In the genomic region with DNA sequence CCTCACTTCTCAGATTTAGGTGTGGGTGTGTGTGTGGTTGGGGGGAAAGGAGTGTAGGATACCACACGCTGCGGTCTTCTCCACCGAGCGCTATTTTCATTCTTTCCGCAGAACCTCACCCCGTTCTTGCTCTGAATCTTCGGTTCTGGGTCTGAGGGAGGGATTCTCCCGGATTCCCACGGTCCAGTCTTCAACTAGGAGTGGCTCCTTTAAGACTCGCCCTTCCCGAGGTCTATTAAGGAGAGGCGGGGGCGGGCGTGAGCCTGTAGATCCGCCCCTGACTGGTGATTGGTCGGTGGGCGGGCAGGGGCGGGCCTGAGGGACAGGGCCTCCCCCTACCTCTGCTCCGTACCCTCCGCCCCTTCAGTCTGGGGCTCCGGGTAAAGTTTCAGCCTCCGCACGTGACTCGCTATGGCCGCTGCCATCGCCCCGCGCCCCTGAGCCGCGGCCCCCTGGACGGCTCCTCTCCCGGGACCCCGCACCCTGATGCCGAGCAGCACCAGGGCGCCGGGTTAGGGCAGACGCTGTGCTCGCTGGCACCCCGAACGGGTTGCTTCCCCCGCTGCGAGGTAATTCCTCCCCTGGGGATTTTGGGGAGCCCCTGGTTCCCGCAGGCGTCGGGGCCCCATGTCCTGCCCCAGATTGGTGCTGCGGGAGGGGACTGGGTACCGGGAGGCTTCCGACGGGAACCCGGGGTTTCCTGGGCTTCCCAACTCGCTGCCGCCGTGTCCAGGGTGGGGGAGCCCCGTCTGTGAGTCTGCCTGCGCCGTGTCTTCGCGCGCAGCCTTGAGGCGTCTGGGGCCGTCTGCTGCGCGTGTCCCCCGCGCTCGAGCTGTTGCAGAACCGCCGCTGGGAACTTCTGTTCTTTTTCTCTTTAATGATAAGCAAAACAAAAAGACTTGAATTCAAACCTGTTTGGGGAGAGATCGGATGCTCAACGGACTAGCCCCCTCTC, we compare ENCODE assay signal across 1 cellular context.
TF ChIP-seq lines count a peak whose summit lies in the region.

No MANE protein-coding gene starts in this region.

TF ChIP-seq in SK-N-SH, 30 proteins besides CTCF, POLR2A, EP300 and RAD21 (continued from another document):
- TF ChIP-seq REST (IDR thresholded peaks at IDR 0.05; ENCODE audit: low read depth, low read length) (no peak), TAF1 (IDR thresholded peaks at IDR 0.05; ENCODE audit: borderline replicate concordance, low read depth, low read length) (peak; percentile 76), GABPA (IDR thresholded peaks at IDR 0.05; ENCODE audit: low read depth) (no peak), TEAD4 (IDR thresholded peaks at IDR 0.05; ENCODE audit: borderline replicate concordance, insufficient read depth) (no peak), GATA2 (CRISPR knock-in tag; IDR thresholded peaks at IDR 0.05) (no peak), IRF3 (IDR thresholded peaks at IDR 0.05; ENCODE audit: low read depth, low read length) (no peak), RFX5 (IDR thresholded peaks at IDR 0.05; ENCODE audit: low read length) (no peak), EZH2phosphoT487 (IDR thresholded peaks at IDR 0.05; ENCODE audit: borderline replicate concordance, low read depth) (no peak), POLR2AphosphoS5 (IDR thresholded peaks at IDR 0.05; ENCODE audit: low read depth, low read length) (peak; percentile 58), FOSL2 (IDR thresholded peaks at IDR 0.05; ENCODE audit: borderline replicate concordance, low read depth) (no peak), SIN3A (IDR thresholded peaks at IDR 0.05; ENCODE audit: borderline replicate concordance, low read depth, low read length) (peak; percentile 75; the same call in 1 of the 2 replicates), NRF1 (IDR thresholded peaks at IDR 0.05; ENCODE audit: low read depth, low read length) (peak; percentile 55), ELF1 (IDR thresholded peaks at IDR 0.05) (no peak), SMC3 (IDR thresholded peaks at IDR 0.05; ENCODE audit: low read depth, low read length) (no peak), PBX3 (IDR thresholded peaks at IDR 0.05) (0 out of 2 replicates have a peak, but pooled peaks have one; percentile 14), TCF12 (IDR thresholded peaks at IDR 0.05) (no peak), USF1 (IDR thresholded peaks at IDR 0.05; ENCODE audit: borderline replicate concordance, low read depth) (peak; percentile 91), FOXJ3 (CRISPR knock-in tag; IDR thresholded peaks at IDR 0.05) (no peak), YY1 (IDR thresholded peaks at IDR 0.05; ENCODE audit: low read depth) (peak; percentile 88)
- TF ChIP-seq, protein P1, sequence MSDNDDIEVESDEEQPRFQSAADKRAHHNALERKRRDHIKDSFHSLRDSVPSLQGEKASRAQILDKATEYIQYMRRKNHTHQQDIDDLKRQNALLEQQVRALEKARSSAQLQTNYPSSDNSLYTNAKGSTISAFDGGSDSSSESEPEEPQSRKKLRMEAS (IDR thresholded peaks at IDR 0.05; ENCODE audit: low read depth), result peak; percentile 90
